ENCODE assay signal across 8 cellular contexts in the genomic region with DNA sequence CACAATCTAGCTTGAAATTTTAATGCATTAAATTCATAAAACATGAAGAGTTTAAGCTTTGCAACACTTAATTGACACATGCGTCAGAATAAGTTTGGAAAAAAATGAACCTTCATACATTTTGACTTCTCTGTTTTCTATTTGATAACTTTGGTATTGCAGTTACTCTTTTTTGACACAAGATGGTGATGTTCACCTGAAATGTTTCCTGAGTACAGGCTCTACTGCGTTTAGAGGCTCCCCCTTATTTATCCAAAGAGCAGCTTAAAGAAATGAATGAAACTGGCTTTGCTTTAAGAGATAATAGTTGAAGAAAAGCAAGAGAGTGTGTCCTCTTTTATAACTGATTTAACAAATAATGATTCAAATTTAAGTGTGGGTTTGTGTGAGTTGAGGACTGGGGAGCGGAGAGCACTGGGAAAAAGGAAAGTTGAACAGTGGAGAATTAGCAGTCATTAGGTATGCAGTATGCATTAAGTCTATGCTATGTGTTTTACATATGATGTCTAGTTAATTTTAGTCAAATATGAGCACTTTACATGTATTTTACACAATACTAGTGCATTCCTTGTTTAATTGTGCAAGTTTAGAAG.
A peak's percentile ranks its signal among the peaks of the same experiment; 100 is the strongest.
DNase-seq lines count a peak whose midpoint lies in the region; ATAC-seq, FAIRE-seq and TF ChIP-seq lines count a peak whose summit lies in the region.

No MANE protein-coding gene starts in this region.

- intact Hi-C loops in pancreas (cut with DNase I) = no loop called here

- no peaks in the 10 kb centered on the region for H3K9me3 ChIP-seq in pancreas

- no peak overlapping the region for H3K4me3 ChIP-seq in fibroblast of pulmonary artery (replicated peaks; ENCODE audit: low read depth, low read length)
- no peak overlapping the region for H3K4me3 ChIP-seq in pancreas

- TF ChIP-seq CTCF in RWPE1 (conservative IDR thresholded peaks at IDR 0.05; ENCODE audit: low read depth) (peak; percentile 69), fibroblast of pulmonary artery (IDR thresholded peaks at IDR 0.05; ENCODE audit: low read length, missing control alignments) (peak; percentile 71), pancreas (IDR thresholded peaks at IDR 0.05) (peak; percentile 34 to 64 (median 54))

- H3K27ac ChIP-seq in RWPE1 = no peak overlapping the region
- H3K27ac ChIP-seq in pancreas = no peak overlapping the region

- CTCF ChIA-PET in RWPE1 (lab: Yijun Ruan, JAX) = interaction anchor here (0.6 to 0.7 kb wide), 3 partner anchors 383 to 800 kb away, joined by 3 read pairs; no protein-coding TSS in a partner anchor

- ATAC-seq in GM18873 (IDR thresholded peaks at IDR 0.05; ENCODE audit: low FRiP score, unreplicated experiment) (peak; percentile 68), HG03342 (IDR thresholded peaks at IDR 0.05; ENCODE audit: unreplicated experiment) (peak; percentile 87), pancreas (peak in 3 of 4 donors; percentile 76 to 80 (median 79))

- POLR2A ChIA-PET in RWPE1 (lab: Yijun Ruan, JAX; ENCODE audit: low non-redundant PET) = no interaction called here

- no peaks in the 10 kb centered on the region for H3K27me3 ChIP-seq in pancreas

- 49 to 53% methylated on average over 3 of the region's 3 CpGs for WGBS in pancreas, 2 donors

- DNase-seq in CMK (ENCODE audit: low read depth) (peak; percentile 17), RWPE1 (ENCODE audit: low spot score) (peak; percentile 36), fibroblast of pulmonary artery (ENCODE audit: low read depth) (peak; percentile 83), pancreas (no peak)
- DNase-seq in activated effector memory CD4-positive, alpha-beta T cell treated with Interleukin-2 at 50 U/mL for 16 hours = no peak
- DNase-seq in activated CD4-positive, CD25-positive, alpha-beta regulatory T cell (lab: John Stamatoyannopoulos, UW) = no peak

- no peaks in the 10 kb centered on the region for H3K36me3 ChIP-seq in pancreas

- FAIRE-seq in pancreas (lab: Jason Lieb, UNC) = peak; percentile 90

- no peaks in the 10 kb centered on the region for H3K4me1 ChIP-seq in pancreas

Comparison
In these comparisons a context has a peak if more than half of its experiments do, and no peak if none do; other contexts are left out.
1. DNase-seq: peak in CMK (single experiment), RWPE1 (single experiment) and fibroblast of pulmonary artery (single experiment); none in pancreas (0 of 6), activated effector memory CD4-positive, alpha-beta T cell treated with Interleukin-2 at 50 U/mL for 16 hours (single experiment) and activated CD4-positive, CD25-positive, alpha-beta regulatory T cell (0 of 4).
2. Peak in every context shown above with its lines, with median percentiles within 50 percentile points of each other: ATAC-seq and CTCF ChIP-seq.